Comparison of ENCODE assay signal across 15 cellular contexts in genomic region chr1:85078903-85079302, GRCh38. TPM values are rescaled to one million over a fixed set of nuclear protein-coding genes. Genes with fewer than 3 reads are reported as not detected.
DNase-seq lines count a peak whose midpoint lies in the region; ATAC-seq and TF ChIP-seq lines count a peak whose summit lies in the region.
"Had no signal": no experiment of that assay in that cellular context is flagged by ENCODE, and none has a peak within 500 bp of the region (broad histone marks: within the 10 kb centered on the region; RNA-seq: fewer than 3 reads in every experiment).

No MANE protein-coding gene starts in this region.

- H3K27me3 ChIP-seq in body of pancreas (no peaks in the 10 kb centered on the region), mesenchymal stem cell (ENCODE audit: control insufficient read depth in 1 of 2, insufficient read depth in 1 of 2, low read length in 2 of 2) (no peaks in the 10 kb centered on the region)
- H3K27me3 ChIP-seq: heart right ventricle had no signal

- H2AK5ac ChIP-seq in mesenchymal stem cell (ENCODE audit: low read length, severe bottlenecking), result no peak overlapping the region

- H3K79me1 ChIP-seq in mesenchymal stem cell (replicated peaks; ENCODE audit: low read length, poor library complexity, severe bottlenecking), result no peaks in the 10 kb centered on the region

- POLR2A ChIA-PET in GM10248 (lab: Yijun Ruan, JAX), result no interaction called here

- H3K36me3 ChIP-seq in body of pancreas (replicated peaks in 1 of 2; ENCODE audit: insufficient read depth in 1 of 2, low read depth in 2 of 2), result no peaks in the 10 kb centered on the region
- peaks cover 3 to 17% of the 10 kb centered on the region in 2 experiments for H3K36me3 ChIP-seq in mesenchymal stem cell (ENCODE audit: control insufficient read depth in 1 of 2, insufficient read depth in 2 of 2, low read depth in 1 of 2, low read length in 2 of 2)
- H3K36me3 ChIP-seq: heart right ventricle had no signal

- H3K4me1 ChIP-seq in body of pancreas, result no peaks in the 10 kb centered on the region
- H3K4me1 ChIP-seq in mesenchymal stem cell (ENCODE audit: control insufficient read depth, insufficient read depth, low read depth, low read length), result no peaks in the 10 kb centered on the region
- H3K4me1 ChIP-seq: heart right ventricle had no signal

- H2BK15ac ChIP-seq in mesenchymal stem cell (ENCODE audit: low read depth, poor library complexity, severe bottlenecking), result no peak overlapping the region

- no peak overlapping the region for H3K23ac ChIP-seq in mesenchymal stem cell (ENCODE audit: low read length in 2 of 2)

- H2AFZ ChIP-seq in mesenchymal stem cell (ENCODE audit: low read depth, low read length), result no peak overlapping the region

- H3K9me3 ChIP-seq in body of pancreas, result no peaks in the 10 kb centered on the region
- H3K9me3 ChIP-seq in mesenchymal stem cell (ENCODE audit: control insufficient read depth, low read length), result peaks cover 4% of the 10 kb centered on the region

- intact Hi-C loops in body of pancreas (cut with DNase I), result no loop called here

- no peak overlapping the region for H2BK5ac ChIP-seq in mesenchymal stem cell (ENCODE audit: low read depth, low read length, poor library complexity, severe bottlenecking)

- DNase-seq in GM10248 (ENCODE audit: extremely low spot score) (no peak), HuH-7 (ENCODE audit: low spot score) (peak; percentile 12), body of pancreas (no peak), mesenchymal stem cell (peak; percentile 21), RPMI8226 (no peak), A172 (ENCODE audit: low spot score) (no peak)
- DNase-seq: heart right ventricle; NCI-H1105; stimulated activated CD4-positive, alpha-beta T cell treated with anti-CD3 and anti-CD28 coated beads, Interleukin-2, amount 100 ng/mL, for 48 hours had no signal

- H3K4me2 ChIP-seq in mesenchymal stem cell (ENCODE audit: low read length, poor library complexity, severe bottlenecking), result no peak overlapping the region

- no peak overlapping the region for H2BK12ac ChIP-seq in mesenchymal stem cell (ENCODE audit: low read length in 2 of 2)

- H3K4me3 ChIP-seq in body of pancreas, result no peak overlapping the region
- no peak overlapping the region for H3K4me3 ChIP-seq in mesenchymal stem cell (ENCODE audit: insufficient read depth in 1 of 2, low read depth in 1 of 2, low read length in 2 of 2)
- H3K4me3 ChIP-seq: heart right ventricle, SK-N-MC had no signal

- ATAC-seq in body of pancreas (no peak), GM21381 (IDR thresholded peaks at IDR 0.05; ENCODE audit: unreplicated experiment) (no peak), HG03095 (IDR thresholded peaks at IDR 0.05; ENCODE audit: unreplicated experiment) (no peak)
- ATAC-seq: heart right ventricle; natural killer cell treated with Interleukin-12 subunit alpha and Interleukin-12 subunit beta and Interleukin-15 and Interleukin-18, amount 100 ng/mL, for 72 hours had no signal

- no peak overlapping the region for H3K4ac ChIP-seq in mesenchymal stem cell (ENCODE audit: low read depth in 1 of 2, low read length in 2 of 2)

- TF ChIP-seq POLR2A in body of pancreas (IDR thresholded peaks at IDR 0.05), result no peak

- no peak overlapping the region for H3K18ac ChIP-seq in mesenchymal stem cell (ENCODE audit: low read depth in 1 of 2, low read length in 2 of 2)

- H3K27ac ChIP-seq in body of pancreas (no peak overlapping the region), mesenchymal stem cell (ENCODE audit: low read length, poor library complexity, severe bottlenecking) (no peak overlapping the region)
- H3K27ac ChIP-seq: heart right ventricle, SK-N-MC had no signal

- no peak overlapping the region for H2BK120ac ChIP-seq in mesenchymal stem cell (ENCODE audit: low read depth, low read length)

- CTCF ChIA-PET in GM10248 (lab: Yijun Ruan, JAX), result interaction anchor here (1.2 to 1.9 kb wide), 3 partner anchors 16 to 135 kb away, joined by 3 to 14 read pairs (median 4); a partner anchor contains a TSS

- WGBS in body of pancreas, 2 donors, result 19 to 23% methylated on average over 3 of the region's 3 CpGs
- WGBS in mesenchymal stem cell, result 29% methylated on average over 2 of the region's 3 CpGs

- TF ChIP-seq CTCF in GM10248 (IDR thresholded peaks at IDR 0.05; ENCODE audit: control extremely low read depth, extremely low read depth, low read depth, missing control alignments) (peak; percentile 9), body of pancreas (IDR thresholded peaks at IDR 0.05) (peak in 4 of 7 experiments; percentile 9 to 50 (median 18))

- peak overlapping the region; percentile 16 for H3K9ac ChIP-seq in mesenchymal stem cell (ENCODE audit: low read length)

- H4K8ac ChIP-seq in mesenchymal stem cell (ENCODE audit: low read length), result no peak overlapping the region

- H4K91ac ChIP-seq in mesenchymal stem cell (ENCODE audit: low read length), result no peak overlapping the region

- H3K14ac ChIP-seq in mesenchymal stem cell (ENCODE audit: low read length in 2 of 2), result no peak overlapping the region

RNA-seq across cellular contexts. Expression of gene MCOLN3, which starts 30.6 kb away (rescaled TPM):
- 10 to 100 TPM; 15.8 to 17.5 TPM for total RNA-seq in body of pancreas
- 0.30 TPM for polyA plus RNA-seq in mesenchymal stem cell (2013, experiment 1 of 2)
- 0.27 TPM for polyA plus RNA-seq in mesenchymal stem cell (2013, experiment 2 of 2)
- 19.3 and 22.4 TPM in 2 replicates for total RNA-seq in A172 (2014; rRNA removed; shearing (Covaris generic))
- total RNA-seq: G401, temporal lobe had no signal

Comparison
In these comparisons a context has a peak if more than half of its experiments do, and no peak if none do; other contexts are left out.
1. DNase-seq: peak in HuH-7 (single experiment) and mesenchymal stem cell (single experiment); none in GM10248 (single experiment), body of pancreas (0 of 4), RPMI8226 (single experiment) and A172 (single experiment).